9 cellular contexts compared by ENCODE assay signal in the genomic region with DNA sequence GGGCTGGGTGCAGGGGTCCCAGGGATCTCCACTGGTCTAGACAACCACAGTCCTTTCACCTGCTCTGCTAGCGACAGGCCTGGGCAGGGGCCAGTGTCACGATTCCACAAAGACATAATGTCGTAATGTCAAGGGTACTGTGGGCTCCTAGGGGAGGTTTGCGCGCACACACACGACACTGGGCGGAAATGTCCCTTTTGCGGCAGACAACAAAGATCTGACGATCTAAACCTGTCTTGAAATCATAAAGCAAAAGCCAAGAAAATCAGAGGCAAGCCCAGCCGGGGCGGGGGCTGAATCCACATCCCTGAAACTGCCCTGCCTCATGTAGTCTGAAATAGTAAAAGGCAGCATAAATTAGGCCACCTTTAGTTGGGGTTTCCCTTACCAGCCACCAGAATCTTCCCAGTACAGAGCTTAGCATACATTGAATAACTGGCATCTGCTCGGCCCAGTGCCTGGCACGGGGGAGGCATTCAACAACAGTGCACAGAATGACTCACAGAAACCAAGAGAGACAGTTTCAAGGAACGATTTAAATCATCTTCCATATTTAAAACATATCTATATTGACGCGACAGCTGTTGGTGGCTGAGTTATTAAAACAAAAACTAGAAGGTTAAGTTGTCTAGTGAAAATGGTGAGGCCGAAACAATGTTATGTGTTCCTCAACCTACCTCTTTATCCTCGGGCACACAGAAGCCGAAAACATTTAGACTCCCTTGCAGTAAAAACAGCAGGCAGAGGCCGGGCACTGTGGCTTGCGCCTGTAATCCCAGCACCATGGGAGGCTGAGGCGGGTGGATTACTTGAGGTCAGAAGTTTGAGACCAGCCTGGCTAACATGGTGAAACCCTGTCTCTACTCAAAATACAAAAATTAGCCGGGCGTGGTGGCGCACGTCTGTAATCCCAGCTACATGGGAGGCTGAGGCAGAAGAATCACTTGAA.
A peak's percentile ranks its signal among the peaks of the same experiment; 100 is the strongest.
DNase-seq lines count a peak whose midpoint lies in the region; ATAC-seq and TF ChIP-seq lines count a peak whose summit lies in the region.
"Had no signal": no experiment of that assay in that cellular context is flagged by ENCODE, and none has a peak within 500 bp of the region (broad histone marks: within the 10 kb centered on the region; RNA-seq: fewer than 3 reads in every experiment).

No MANE protein-coding gene starts in this region.

- peaks cover 24% of the 10 kb centered on the region for H3F3A ChIP-seq in SK-N-SH (replicated peaks; ENCODE audit: insufficient read depth)

- TF ChIP-seq RAD21 in SK-N-SH (IDR thresholded peaks at IDR 0.05; ENCODE audit: low read length): no peak

- WGBS in SK-N-SH (ENCODE audit: low lambda C conversion rate): 77% methylated on average over 26 of the region's 26 CpGs

- no peaks in the 10 kb centered on the region for H3K27me3 ChIP-seq in SK-N-SH (ENCODE audit: insufficient read depth)

- CTCF ChIA-PET in SK-N-SH (lab: Yijun Ruan, JAX): interaction anchor here (3.7 kb wide), 1 partner anchor 405 kb away, joined by 26 read pairs; no protein-coding TSS in a partner anchor

- POLR2A ChIA-PET in SK-N-SH (lab: Yijun Ruan, JAX): no interaction called here

- H3K36me3 ChIP-seq in SK-N-SH (replicated peaks in 1 of 2; ENCODE audit: control insufficient read depth in 1 of 2, insufficient read depth in 2 of 2, low read length in 1 of 2) (peaks cover 0 to 26% of the 10 kb centered on the region in 2 experiments), mucosa of descending colon (ENCODE audit: low read depth) (no peaks in the 10 kb centered on the region)

- H3K27ac ChIP-seq in SK-N-SH (ENCODE audit: low read depth in 2 of 2, low read length in 1 of 2): peak overlapping the region in 1 of 2 experiments; percentile 46; a peak in 2 of 4 replicates

- H3K79me2 ChIP-seq in SK-N-SH (ENCODE audit: insufficient read depth): peaks cover 100% of the 10 kb centered on the region

- DNase-seq in SK-N-SH (no peak), retinal pigment epithelial cell (ENCODE audit: low read depth) (peak; percentile 70), DMS114 treated with DMSO at 0.1 percent for 48 hours (lab: John Stamatoyannopoulos, UW; ENCODE audit: unreplicated experiment) (no peak), cardiac septum (ENCODE audit: low spot score) (no peak), mucosa of gallbladder (ENCODE audit: low spot score) (no peak), mucosa of descending colon (no peak)
- DNase-seq: naive B cell had no signal

- TF ChIP-seq CTCF in SK-N-SH (IDR thresholded peaks at IDR 0.05) (no peak), retinal pigment epithelial cell (conservative IDR thresholded peaks at IDR 0.05; ENCODE audit: low read depth, low read length) (no peak), mucosa of descending colon (IDR thresholded peaks at IDR 0.05) (no peak)

- ATAC-seq in GM18873 (IDR thresholded peaks at IDR 0.05; ENCODE audit: low FRiP score, unreplicated experiment) (peak; percentile 99), HG02610 (IDR thresholded peaks at IDR 0.05; ENCODE audit: unreplicated experiment) (peak; percentile 94), mucosa of descending colon (no peak)

- H3K4me3 ChIP-seq in SK-N-SH (ENCODE audit: low read depth in 2 of 2, low read length in 1 of 2) (no peak overlapping the region), retinal pigment epithelial cell (ENCODE audit: low read length) (no peak overlapping the region), mucosa of descending colon (no peak overlapping the region)

- TF ChIP-seq EP300 in SK-N-SH (IDR thresholded peaks at IDR 0.05; ENCODE audit: borderline replicate concordance in 1 of 2, low read depth in 1 of 2, low read length in 1 of 2): no peak

- H3K4me2 ChIP-seq in SK-N-SH: peak overlapping the region; percentile 14; the same call in 1 of the 2 replicates

- H3K4me1 ChIP-seq in SK-N-SH (ENCODE audit: control insufficient read depth in 1 of 2, insufficient read depth in 2 of 2, low read depth in 1 of 2, low read length in 1 of 2) (peaks cover 2 to 28% of the 10 kb centered on the region in 2 experiments; a peak in 2 of 4 replicates), mucosa of descending colon (ENCODE audit: low read depth) (no peaks in the 10 kb centered on the region)

- no peaks in the 10 kb centered on the region for H3K9me3 ChIP-seq in SK-N-SH
- H3K9me3 ChIP-seq in mucosa of descending colon: no peaks in the 10 kb centered on the region

- intact Hi-C loops in cardiac septum (cut with DNase I): loop anchor here (5.0 kb wide), 1 partner anchor 152 kb away; a partner anchor contains a TSS
- intact Hi-C loops in mucosa of descending colon (cut with DNase I, micrococcal nuclease): no loop called here

- no peak overlapping the region for H3K9ac ChIP-seq in SK-N-SH

- H3K9me2 ChIP-seq in SK-N-SH: no peaks in the 10 kb centered on the region

- H4K20me1 ChIP-seq in SK-N-SH (ENCODE audit: insufficient read depth): peaks cover 80% of the 10 kb centered on the region

- no peak overlapping the region for H2AFZ ChIP-seq in SK-N-SH (ENCODE audit: low read depth)

TF ChIP-seq in SK-N-SH, 30 proteins besides CTCF, POLR2A, EP300 and RAD21:
- TF ChIP-seq, protein P1, sequence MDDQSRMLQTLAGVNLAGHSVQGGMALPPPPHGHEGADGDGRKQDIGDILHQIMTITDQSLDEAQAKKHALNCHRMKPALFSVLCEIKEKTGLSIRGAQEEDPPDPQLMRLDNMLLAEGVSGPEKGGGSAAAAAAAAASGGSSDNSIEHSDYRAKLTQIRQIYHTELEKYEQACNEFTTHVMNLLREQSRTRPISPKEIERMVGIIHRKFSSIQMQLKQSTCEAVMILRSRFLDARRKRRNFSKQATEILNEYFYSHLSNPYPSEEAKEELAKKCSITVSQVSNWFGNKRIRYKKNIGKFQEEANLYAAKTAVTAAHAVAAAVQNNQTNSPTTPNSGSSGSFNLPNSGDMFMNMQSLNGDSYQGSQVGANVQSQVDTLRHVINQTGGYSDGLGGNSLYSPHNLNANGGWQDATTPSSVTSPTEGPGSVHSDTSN (IDR thresholded peaks at IDR 0.05): peak; percentile 59
- TF ChIP-seq RFX5 (IDR thresholded peaks at IDR 0.05; ENCODE audit: low read length) (no peak), FOSL2 (IDR thresholded peaks at IDR 0.05; ENCODE audit: borderline replicate concordance, low read depth) (peak; percentile 45; the same call in 1 of the 2 replicates), JUND (IDR thresholded peaks at IDR 0.05) (peak; percentile 40; the same call in 1 of the 2 replicates), TCF12 (IDR thresholded peaks at IDR 0.05) (peak; percentile 63)
- TF ChIP-seq, protein P2, sequence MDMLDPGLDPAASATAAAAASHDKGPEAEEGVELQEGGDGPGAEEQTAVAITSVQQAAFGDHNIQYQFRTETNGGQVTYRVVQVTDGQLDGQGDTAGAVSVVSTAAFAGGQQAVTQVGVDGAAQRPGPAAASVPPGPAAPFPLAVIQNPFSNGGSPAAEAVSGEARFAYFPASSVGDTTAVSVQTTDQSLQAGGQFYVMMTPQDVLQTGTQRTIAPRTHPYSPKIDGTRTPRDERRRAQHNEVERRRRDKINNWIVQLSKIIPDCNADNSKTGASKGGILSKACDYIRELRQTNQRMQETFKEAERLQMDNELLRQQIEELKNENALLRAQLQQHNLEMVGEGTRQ (IDR thresholded peaks at IDR 0.05; ENCODE audit: borderline replicate concordance, low read depth, low read length): no peak
